ENCODE assay signal across 15 cellular contexts in the genomic region with DNA sequence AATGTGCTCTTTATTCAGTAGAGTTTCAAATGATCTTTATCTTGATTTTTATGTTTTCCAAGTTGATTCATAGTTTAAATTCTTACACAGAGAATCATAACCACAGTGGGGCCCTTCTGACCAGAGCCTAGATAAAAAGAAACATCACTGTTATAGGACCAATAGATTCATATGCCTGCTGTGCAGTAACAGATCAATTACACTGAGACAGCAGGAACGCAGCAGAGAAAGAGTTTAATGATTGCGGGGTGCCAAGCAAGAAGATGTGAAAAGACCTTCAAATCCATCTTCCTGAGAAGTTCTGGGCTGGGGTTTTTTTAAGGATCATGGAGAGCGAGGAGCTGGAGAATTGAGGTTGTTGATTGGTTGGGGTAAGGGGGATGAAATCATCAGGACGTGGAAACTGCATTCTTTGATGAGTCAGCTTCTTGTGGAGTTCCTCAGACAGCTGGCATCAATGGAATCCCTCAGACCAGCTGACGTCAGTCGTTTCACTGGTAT.
DNase-seq lines count a peak whose midpoint lies in the region; ATAC-seq, FAIRE-seq and TF ChIP-seq lines count a peak whose summit lies in the region.
"Had no signal": no experiment of that assay in that cellular context is flagged by ENCODE, and none has a peak within 500 bp of the region (broad histone marks: within the 10 kb centered on the region; RNA-seq: fewer than 3 reads in every experiment).

No MANE protein-coding gene starts in this region.

- 0 out of 2 replicates have a peak overlapping the region, but pooled peaks have one; percentile 21 for H3K4me2 ChIP-seq in PC-3 (ENCODE audit: low read length)
- H3K4me2 ChIP-seq in mesenchymal stem cell (ENCODE audit: low read length, poor library complexity, severe bottlenecking) = peak overlapping the region; percentile 35

- 0 out of 2 replicates have a peak, but pooled peaks cover 4% of the 10 kb centered on the region for H3K9me3 ChIP-seq in PC-3 (ENCODE audit: low read length)
- peaks cover 26% of the 10 kb centered on the region for H3K9me3 ChIP-seq in mesenchymal stem cell (ENCODE audit: control insufficient read depth, low read length)
- no peaks in the 10 kb centered on the region for H3K9me3 ChIP-seq in uterus
- H3K9me3 ChIP-seq: HAP-1 had no signal

- TF ChIP-seq CTCF in BJ (IDR thresholded peaks at IDR 0.05; ENCODE audit: insufficient read depth, low read depth, low read length) = no peak
- no peak for TF ChIP-seq CTCF in PC-3 (conservative IDR thresholded peaks at IDR 0.05; ENCODE audit: low read depth, low read length)
- TF ChIP-seq CTCF in chondrocyte (IDR thresholded peaks at IDR 0.05) = no peak
- no peak for TF ChIP-seq CTCF in nephron progenitor cell (IDR thresholded peaks at IDR 0.05)
- TF ChIP-seq CTCF in uterus (IDR thresholded peaks at IDR 0.05) = no peak

- no peak overlapping the region for H3K4ac ChIP-seq in mesenchymal stem cell (ENCODE audit: low read depth in 1 of 2, low read length in 2 of 2)

- no peak overlapping the region for H3K18ac ChIP-seq in mesenchymal stem cell (ENCODE audit: low read depth in 1 of 2, low read length in 2 of 2)

- POLR2A ChIA-PET in BJ (lab: Charles Lee) = no interaction called here
- POLR2A ChIA-PET in PC-3 (lab: Charles Lee; ENCODE audit: unreplicated experiment) = no interaction called here

- no peak overlapping the region for H4K91ac ChIP-seq in mesenchymal stem cell (ENCODE audit: low read length)

- peak overlapping the region; percentile 76 for H3K27ac ChIP-seq in PC-3 (ENCODE audit: low read length)
- H3K27ac ChIP-seq in mesenchymal stem cell (ENCODE audit: low read length, poor library complexity, severe bottlenecking) = peak overlapping the region; percentile 98
- H3K27ac ChIP-seq in uterus = no peak overlapping the region
- H3K27ac ChIP-seq: sigmoid colon had no signal

- H3K4me1 ChIP-seq in PC-3 (ENCODE audit: insufficient read depth, low read length) = peaks cover 11% of the 10 kb centered on the region
- H3K4me1 ChIP-seq in mesenchymal stem cell (ENCODE audit: control insufficient read depth, insufficient read depth, low read depth, low read length) = peaks cover 4% of the 10 kb centered on the region
- no peaks in the 10 kb centered on the region for H3K4me1 ChIP-seq in uterus
- H3K4me1 ChIP-seq: HAP-1 had no signal

- CTCF ChIA-PET in BJ (lab: Yijun Ruan, JAX) (interaction anchor here (0.9 kb wide), 2 partner anchors 16 to 17 kb away, joined by 3 read pairs; no protein-coding TSS in a partner anchor), PC-3 (lab: Charles Lee) (no interaction called here)

- H3K9me2 ChIP-seq in PC-3 (replicated peaks; ENCODE audit: low read length) = no peaks in the 10 kb centered on the region

- H3K14ac ChIP-seq in mesenchymal stem cell (ENCODE audit: low read length in 2 of 2) = no peak overlapping the region

- peak overlapping the region; percentile 90 for H3K27ac Mint-ChIP-seq in chondrocyte (ENCODE audit: unreplicated experiment)
- H3K27ac Mint-ChIP-seq in nephron progenitor cell = no peak overlapping the region
- H3K27ac Mint-ChIP-seq: activated naive CD8-positive, alpha-beta T cell; CD8-positive, alpha-beta memory T cell had no signal

- no peak overlapping the region for H3K4me3 ChIP-seq in BJ (ENCODE audit: low read depth, low read length)
- H3K4me3 ChIP-seq in PC-3 (ENCODE audit: low read length) = no peak overlapping the region
- H3K4me3 ChIP-seq in mesenchymal stem cell (ENCODE audit: insufficient read depth in 1 of 2, low read depth in 1 of 2, low read length in 2 of 2) = peak overlapping the region in 1 of 2 experiments; percentile 13
- H3K4me3 ChIP-seq in uterus = no peak overlapping the region
- H3K4me3 ChIP-seq: HAP-1, sigmoid colon had no signal

- H3K79me2 ChIP-seq in PC-3 (ENCODE audit: low read length) = no peaks in the 10 kb centered on the region

- H3K36me3 ChIP-seq in BJ (ENCODE audit: control insufficient read depth, insufficient read depth, low read length) (no peaks in the 10 kb centered on the region), PC-3 (ENCODE audit: low read depth, low read length) (no peaks in the 10 kb centered on the region; the same call in 1 of the 2 replicates), mesenchymal stem cell (ENCODE audit: control insufficient read depth in 1 of 2, insufficient read depth in 2 of 2, low read depth in 1 of 2, low read length in 2 of 2) (no peaks in the 10 kb centered on the region), uterus (no peaks in the 10 kb centered on the region)
- H3K36me3 ChIP-seq: HAP-1, sigmoid colon had no signal

- H4K20me1 ChIP-seq in PC-3 (ENCODE audit: low read length) = no peaks in the 10 kb centered on the region

- H2BK5ac ChIP-seq in mesenchymal stem cell (ENCODE audit: low read depth, low read length, poor library complexity, severe bottlenecking) = peak overlapping the region; percentile 84

- no peaks in the 10 kb centered on the region for H3K27me3 Mint-ChIP-seq in chondrocyte (ENCODE audit: low read depth)
- no peaks in the 10 kb centered on the region for H3K27me3 Mint-ChIP-seq in nephron progenitor cell (ENCODE audit: low read depth, poor library complexity)

- no peak overlapping the region for H2BK12ac ChIP-seq in mesenchymal stem cell (ENCODE audit: low read length in 2 of 2)

- peak overlapping the region; percentile 27 for H2BK120ac ChIP-seq in mesenchymal stem cell (ENCODE audit: low read depth, low read length)

- H3K23ac ChIP-seq in mesenchymal stem cell (ENCODE audit: low read length in 2 of 2) = no peak overlapping the region

- H2BK15ac ChIP-seq in mesenchymal stem cell (ENCODE audit: low read depth, poor library complexity, severe bottlenecking) = no peak overlapping the region

- DNase-seq in BJ (ENCODE audit: low read depth) (peak; percentile 58), PC-3 (peak; percentile 77), chondrocyte (ENCODE audit: low spot score) (no peak), mesenchymal stem cell (peak; percentile 79), nephron progenitor cell (no peak), uterus (no peak), GM19239 (ENCODE audit: insufficient read length, low spot score) (no peak)
- DNase-seq: CD8-positive, alpha-beta memory T cell; effector memory CD4-positive, alpha-beta T cell; NCI-H1092 treated with DMSO at 0.1 percent for 48 hours; NCI-H774; sigmoid colon had no signal

- peak; percentile 73 for ATAC-seq in PC-3
- no peak for ATAC-seq in HG03196 (IDR thresholded peaks at IDR 0.05; ENCODE audit: unreplicated experiment)

- H3K4me1 Mint-ChIP-seq in chondrocyte (ENCODE audit: low read depth) (peaks cover 73% of the 10 kb centered on the region), nephron progenitor cell (no peaks in the 10 kb centered on the region)
- H3K4me1 Mint-ChIP-seq: CD8-positive, alpha-beta memory T cell had no signal

- H3K9ac ChIP-seq in PC-3 (ENCODE audit: low read length) (no peak overlapping the region), mesenchymal stem cell (ENCODE audit: low read length) (no peak overlapping the region)

- H4K8ac ChIP-seq in mesenchymal stem cell (ENCODE audit: low read length) = no peak overlapping the region

- intact Hi-C loops in PC-3 (cut with micrococcal nuclease) = no loop called here
- intact Hi-C loops in uterus (cut with DNase I; ENCODE audit: low total_unique reads) = no loop called here

- WGBS in mesenchymal stem cell = 49% methylated on average over 3 of the region's 6 CpGs

- no peak overlapping the region for H2AFZ ChIP-seq in PC-3 (ENCODE audit: low read length)
- H2AFZ ChIP-seq in mesenchymal stem cell (ENCODE audit: low read depth, low read length) = peak overlapping the region; percentile 39

- TF ChIP-seq POLR2A in uterus (IDR thresholded peaks at IDR 0.05) = no peak

- H3K4me3 Mint-ChIP-seq in chondrocyte (ENCODE audit: unreplicated experiment) = no peak overlapping the region
- no peak overlapping the region for H3K4me3 Mint-ChIP-seq in nephron progenitor cell
- H3K4me3 Mint-ChIP-seq: activated naive CD8-positive, alpha-beta T cell; CD8-positive, alpha-beta memory T cell had no signal

- BruUV-seq in PC-3 (replicated peaks; lab: Mats Ljungman, UMichigan) = no TSS peak

- H3K9me3 Mint-ChIP-seq in chondrocyte (ENCODE audit: low read depth) = peaks cover 14% of the 10 kb centered on the region
- peaks cover 45% of the 10 kb centered on the region for H3K9me3 Mint-ChIP-seq in nephron progenitor cell

- H3K36me3 Mint-ChIP-seq in chondrocyte (ENCODE audit: low read depth) (no peaks in the 10 kb centered on the region), nephron progenitor cell (ENCODE audit: low read depth) (peaks cover 10% of the 10 kb centered on the region)

- no peak for FAIRE-seq in GM19239 (lab: Jason Lieb, UNC)

- no peaks in the 10 kb centered on the region for H3F3A ChIP-seq in PC-3 (ENCODE audit: low read length, unreplicated experiment)

- H3K27me3 ChIP-seq in BJ (ENCODE audit: control insufficient read depth, insufficient read depth, low read length) (no peaks in the 10 kb centered on the region), PC-3 (ENCODE audit: low read length) (no peaks in the 10 kb centered on the region), mesenchymal stem cell (ENCODE audit: control insufficient read depth in 1 of 2, insufficient read depth in 1 of 2, low read length in 2 of 2) (no peaks in the 10 kb centered on the region), uterus (no peaks in the 10 kb centered on the region)
- H3K27me3 ChIP-seq: sigmoid colon had no signal

- no peak overlapping the region for H2AK5ac ChIP-seq in mesenchymal stem cell (ENCODE audit: low read length, severe bottlenecking)

- no peaks in the 10 kb centered on the region for H3K79me1 ChIP-seq in mesenchymal stem cell (replicated peaks; ENCODE audit: low read length, poor library complexity, severe bottlenecking)

Comparison
In these comparisons a context has a peak if more than half of its experiments do, and no peak if none do; other contexts are left out.
1. DNase-seq: peak in BJ (single experiment), PC-3 (single experiment) and mesenchymal stem cell (single experiment); none in chondrocyte (single experiment), nephron progenitor cell (single experiment), uterus (0 of 2) and GM19239 (single experiment).
2. H3K27ac ChIP-seq: peak in PC-3 (single experiment) and mesenchymal stem cell (single experiment); none in uterus (0 of 2).